In the genomic region with DNA sequence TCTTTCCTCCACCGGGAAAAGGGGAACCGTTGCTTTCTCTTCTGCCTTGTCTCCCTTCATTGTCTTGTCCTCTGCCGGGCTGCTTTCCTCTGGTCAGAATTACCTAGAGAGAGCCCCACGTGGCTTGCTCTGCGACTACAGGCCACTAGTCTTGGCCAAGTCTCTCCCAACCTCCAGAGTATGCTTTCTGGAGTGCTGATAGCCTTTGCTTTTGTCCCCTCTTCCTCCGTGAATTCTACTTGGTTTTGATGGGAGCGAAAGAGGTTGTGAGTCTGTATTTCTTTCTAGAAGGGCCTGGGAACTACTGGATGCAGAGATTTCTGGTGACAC, we compare ENCODE assay signal across 23 cellular contexts. TPM values are rescaled to one million over a fixed set of nuclear protein-coding genes. Genes with fewer than 3 reads are reported as not detected.
DNase-seq lines count a peak whose midpoint lies in the region; ATAC-seq and TF ChIP-seq lines count a peak whose summit lies in the region.
"Had no signal": no experiment of that assay in that cellular context is flagged by ENCODE, and none has a peak within 500 bp of the region (broad histone marks: within the 10 kb centered on the region; RNA-seq: fewer than 3 reads in every experiment).

No MANE protein-coding gene starts in this region.

- H3K9me3 Mint-ChIP-seq in WTC11: no peaks in the 10 kb centered on the region
- no peaks in the 10 kb centered on the region for H3K9me3 Mint-ChIP-seq in T-helper 2 cell treated with Interferon-gamma antibody and Interleukin-4, amounts not matched to agents 5 μg/mL and 100 μg/mL, for 36 hours

- POLR2A ChIA-PET in WTC11 (lab: Charles Lee): no interaction called here

- peaks cover 8% of the 10 kb centered on the region for H3K4me1 ChIP-seq in iPS-18a (ENCODE audit: control insufficient read depth, low read depth, low read length)
- H3K4me1 ChIP-seq: SJSA1 had no signal

- DNase-seq in NCI-H82 (lab: John Stamatoyannopoulos, UW) (peak; percentile 15), NCI-H82 treated with DMSO at 0.1 percent for 48 hours (lab: John Stamatoyannopoulos, UW; ENCODE audit: unreplicated experiment) (no peak), WTC11 (ENCODE audit: low spot score) (peak; percentile 26), HUDEP-2 (lab: John Stamatoyannopoulos, UW; ENCODE audit: unreplicated experiment in 76 of 76) (no peak)
- DNase-seq in T-helper 2 cell treated with Interferon-gamma antibody and Interleukin-4, amounts not matched to agents 5 μg/mL and 100 μg/mL, for 36 hours (ENCODE audit: low spot score): no peak
- DNase-seq: DMS53, GDM1, GOT3, MM.1S, NCI-H2029, NCI-H446 treated with DMSO at 0.1 percent for 48 hours, NCI-H526, Right ventricle myocardium superior, RPMI8226 had no signal

- no peaks in the 10 kb centered on the region for H3K36me3 Mint-ChIP-seq in WTC11
- H3K36me3 Mint-ChIP-seq in T-helper 2 cell treated with Interferon-gamma antibody and Interleukin-4, amounts not matched to agents 5 μg/mL and 100 μg/mL, for 36 hours (ENCODE audit: low read depth): no peaks in the 10 kb centered on the region
- H3K36me3 Mint-ChIP-seq: IgD-negative memory B cell had no signal

- no peak for TF ChIP-seq CTCF in WTC11 (IDR thresholded peaks at IDR 0.05)

- H3K27ac Mint-ChIP-seq in WTC11: no peak overlapping the region
- no peak overlapping the region for H3K27ac Mint-ChIP-seq in T-helper 2 cell treated with Interferon-gamma antibody and Interleukin-4, amounts not matched to agents 5 μg/mL and 100 μg/mL, for 36 hours

- H3K27ac ChIP-seq in iPS-18a (ENCODE audit: low read length): no peak overlapping the region
- H3K27ac ChIP-seq: 22Rv1, KMS-11, SJSA1 had no signal

- peaks cover 100% of the 10 kb centered on the region for H3K27me3 ChIP-seq in iPS-18a (ENCODE audit: control insufficient read depth, insufficient read depth, low read length)

- peak overlapping the region; percentile 61 for H3K4me3 Mint-ChIP-seq in WTC11
- no peak overlapping the region for H3K4me3 Mint-ChIP-seq in T-helper 2 cell treated with Interferon-gamma antibody and Interleukin-4, amounts not matched to agents 5 μg/mL and 100 μg/mL, for 36 hours
- H3K4me3 Mint-ChIP-seq: IgD-negative memory B cell had no signal

- CTCF ChIA-PET in WTC11 (lab: Charles Lee): interaction anchor here (1.6 kb wide), 1 partner anchor 14 kb away, joined by 7 read pairs; no protein-coding TSS in a partner anchor

- no peaks in the 10 kb centered on the region for H3K36me3 ChIP-seq in iPS-18a (ENCODE audit: control insufficient read depth, low read depth, low read length)
- H3K36me3 ChIP-seq: SJSA1 had no signal

- ATAC-seq in WTC11 (peak; percentile 56), HG03175 (IDR thresholded peaks at IDR 0.05; ENCODE audit: unreplicated experiment) (no peak)
- ATAC-seq: GM12878, HCT116 had no signal

- peaks cover 27% of the 10 kb centered on the region for H3K4me1 Mint-ChIP-seq in WTC11
- peaks cover 1% of the 10 kb centered on the region for H3K4me1 Mint-ChIP-seq in T-helper 2 cell treated with Interferon-gamma antibody and Interleukin-4, amounts not matched to agents 5 μg/mL and 100 μg/mL, for 36 hours (ENCODE audit: low read depth)
- H3K4me1 Mint-ChIP-seq: IgD-negative memory B cell had no signal

- H3K9ac ChIP-seq in iPS-18a (ENCODE audit: low read length): no peak overlapping the region
- H3K9ac ChIP-seq: KMS-11 had no signal

- peak overlapping the region; percentile 31 for H3K4me3 ChIP-seq in iPS-18a (ENCODE audit: low read length)
- H3K4me3 ChIP-seq: GM12878, SJSA1 had no signal

- peaks cover 6% of the 10 kb centered on the region for H3K9me3 ChIP-seq in iPS-18a (ENCODE audit: control insufficient read depth, low read depth, low read length)
- H3K9me3 ChIP-seq: SJSA1 had no signal

- peaks cover 100% of the 10 kb centered on the region for H3K27me3 Mint-ChIP-seq in WTC11 (ENCODE audit: low read depth)
- H3K27me3 Mint-ChIP-seq in T-helper 2 cell treated with Interferon-gamma antibody and Interleukin-4, amounts not matched to agents 5 μg/mL and 100 μg/mL, for 36 hours (ENCODE audit: low read depth): peaks cover 83% of the 10 kb centered on the region

TF ChIP-seq in WTC11, 78 proteins besides CTCF, POLR2A, EP300 and RAD21:
- TF ChIP-seq TEAD1 (CRISPR knock-in tag; IDR thresholded peaks at IDR 0.05): no peak
- TF ChIP-seq, protein P1, sequence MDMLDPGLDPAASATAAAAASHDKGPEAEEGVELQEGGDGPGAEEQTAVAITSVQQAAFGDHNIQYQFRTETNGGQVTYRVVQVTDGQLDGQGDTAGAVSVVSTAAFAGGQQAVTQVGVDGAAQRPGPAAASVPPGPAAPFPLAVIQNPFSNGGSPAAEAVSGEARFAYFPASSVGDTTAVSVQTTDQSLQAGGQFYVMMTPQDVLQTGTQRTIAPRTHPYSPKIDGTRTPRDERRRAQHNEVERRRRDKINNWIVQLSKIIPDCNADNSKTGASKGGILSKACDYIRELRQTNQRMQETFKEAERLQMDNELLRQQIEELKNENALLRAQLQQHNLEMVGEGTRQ (CRISPR knock-in tag; IDR thresholded peaks at IDR 0.05): 0 out of 2 replicates have a peak, but pooled peaks have one; percentile 21

RNA-seq across cellular contexts. Expression of a gene that starts 5.3 kb away (rescaled TPM):
- total RNA-seq in WTC11 (2021): not detected in 3 replicates
- total RNA-seq: GM12878, HT1080, Right ventricle myocardium superior, SJSA1 had no signal

Comparison
In these comparisons a context has a peak if more than half of its experiments do, and no peak if none do; other contexts are left out.
1. DNase-seq: peak in NCI-H82 (single experiment) and WTC11 (single experiment); none in NCI-H82 treated with DMSO at 0.1 percent for 48 hours (single experiment), HUDEP-2 (0 of 76) and T-helper 2 cell treated with Interferon-gamma antibody and Interleukin-4, amounts not matched to agents 5 μg/mL and 100 μg/mL, for 36 hours (single experiment).